In genomic region chr14:73942180-73942579, GRCh38 we compare ENCODE assay signal across 2 cellular contexts.
TF ChIP-seq lines count a peak whose summit lies in the region.

No MANE protein-coding gene starts in this region.

TF ChIP-seq in GM23338, 12 proteins besides CTCF, POLR2A, EP300 and RAD21 (continued from another document):
- TF ChIP-seq, protein P1, sequence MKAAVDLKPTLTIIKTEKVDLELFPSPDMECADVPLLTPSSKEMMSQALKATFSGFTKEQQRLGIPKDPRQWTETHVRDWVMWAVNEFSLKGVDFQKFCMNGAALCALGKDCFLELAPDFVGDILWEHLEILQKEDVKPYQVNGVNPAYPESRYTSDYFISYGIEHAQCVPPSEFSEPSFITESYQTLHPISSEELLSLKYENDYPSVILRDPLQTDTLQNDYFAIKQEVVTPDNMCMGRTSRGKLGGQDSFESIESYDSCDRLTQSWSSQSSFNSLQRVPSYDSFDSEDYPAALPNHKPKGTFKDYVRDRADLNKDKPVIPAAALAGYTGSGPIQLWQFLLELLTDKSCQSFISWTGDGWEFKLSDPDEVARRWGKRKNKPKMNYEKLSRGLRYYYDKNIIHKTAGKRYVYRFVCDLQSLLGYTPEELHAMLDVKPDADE (IDR thresholded peaks at IDR 0.05): no peak
- TF ChIP-seq EZH2phosphoT487 (IDR thresholded peaks at IDR 0.05; ENCODE audit: unreplicated experiment) (no peak), NANOG (IDR thresholded peaks at IDR 0.05; ENCODE audit: borderline replicate concordance) (no peak), ZNF331 (CRISPR knock-in tag; IDR thresholded peaks at IDR 0.05; ENCODE audit: low read depth) (no peak), CREB1 (CRISPR knock-in tag; IDR thresholded peaks at IDR 0.05; ENCODE audit: low read depth) (no peak), ZNF114 (CRISPR knock-in tag; IDR thresholded peaks at IDR 0.05) (no peak), POLR2AphosphoS5 (IDR thresholded peaks at IDR 0.05; ENCODE audit: low read depth) (no peak)
- TF ChIP-seq, protein P2, sequence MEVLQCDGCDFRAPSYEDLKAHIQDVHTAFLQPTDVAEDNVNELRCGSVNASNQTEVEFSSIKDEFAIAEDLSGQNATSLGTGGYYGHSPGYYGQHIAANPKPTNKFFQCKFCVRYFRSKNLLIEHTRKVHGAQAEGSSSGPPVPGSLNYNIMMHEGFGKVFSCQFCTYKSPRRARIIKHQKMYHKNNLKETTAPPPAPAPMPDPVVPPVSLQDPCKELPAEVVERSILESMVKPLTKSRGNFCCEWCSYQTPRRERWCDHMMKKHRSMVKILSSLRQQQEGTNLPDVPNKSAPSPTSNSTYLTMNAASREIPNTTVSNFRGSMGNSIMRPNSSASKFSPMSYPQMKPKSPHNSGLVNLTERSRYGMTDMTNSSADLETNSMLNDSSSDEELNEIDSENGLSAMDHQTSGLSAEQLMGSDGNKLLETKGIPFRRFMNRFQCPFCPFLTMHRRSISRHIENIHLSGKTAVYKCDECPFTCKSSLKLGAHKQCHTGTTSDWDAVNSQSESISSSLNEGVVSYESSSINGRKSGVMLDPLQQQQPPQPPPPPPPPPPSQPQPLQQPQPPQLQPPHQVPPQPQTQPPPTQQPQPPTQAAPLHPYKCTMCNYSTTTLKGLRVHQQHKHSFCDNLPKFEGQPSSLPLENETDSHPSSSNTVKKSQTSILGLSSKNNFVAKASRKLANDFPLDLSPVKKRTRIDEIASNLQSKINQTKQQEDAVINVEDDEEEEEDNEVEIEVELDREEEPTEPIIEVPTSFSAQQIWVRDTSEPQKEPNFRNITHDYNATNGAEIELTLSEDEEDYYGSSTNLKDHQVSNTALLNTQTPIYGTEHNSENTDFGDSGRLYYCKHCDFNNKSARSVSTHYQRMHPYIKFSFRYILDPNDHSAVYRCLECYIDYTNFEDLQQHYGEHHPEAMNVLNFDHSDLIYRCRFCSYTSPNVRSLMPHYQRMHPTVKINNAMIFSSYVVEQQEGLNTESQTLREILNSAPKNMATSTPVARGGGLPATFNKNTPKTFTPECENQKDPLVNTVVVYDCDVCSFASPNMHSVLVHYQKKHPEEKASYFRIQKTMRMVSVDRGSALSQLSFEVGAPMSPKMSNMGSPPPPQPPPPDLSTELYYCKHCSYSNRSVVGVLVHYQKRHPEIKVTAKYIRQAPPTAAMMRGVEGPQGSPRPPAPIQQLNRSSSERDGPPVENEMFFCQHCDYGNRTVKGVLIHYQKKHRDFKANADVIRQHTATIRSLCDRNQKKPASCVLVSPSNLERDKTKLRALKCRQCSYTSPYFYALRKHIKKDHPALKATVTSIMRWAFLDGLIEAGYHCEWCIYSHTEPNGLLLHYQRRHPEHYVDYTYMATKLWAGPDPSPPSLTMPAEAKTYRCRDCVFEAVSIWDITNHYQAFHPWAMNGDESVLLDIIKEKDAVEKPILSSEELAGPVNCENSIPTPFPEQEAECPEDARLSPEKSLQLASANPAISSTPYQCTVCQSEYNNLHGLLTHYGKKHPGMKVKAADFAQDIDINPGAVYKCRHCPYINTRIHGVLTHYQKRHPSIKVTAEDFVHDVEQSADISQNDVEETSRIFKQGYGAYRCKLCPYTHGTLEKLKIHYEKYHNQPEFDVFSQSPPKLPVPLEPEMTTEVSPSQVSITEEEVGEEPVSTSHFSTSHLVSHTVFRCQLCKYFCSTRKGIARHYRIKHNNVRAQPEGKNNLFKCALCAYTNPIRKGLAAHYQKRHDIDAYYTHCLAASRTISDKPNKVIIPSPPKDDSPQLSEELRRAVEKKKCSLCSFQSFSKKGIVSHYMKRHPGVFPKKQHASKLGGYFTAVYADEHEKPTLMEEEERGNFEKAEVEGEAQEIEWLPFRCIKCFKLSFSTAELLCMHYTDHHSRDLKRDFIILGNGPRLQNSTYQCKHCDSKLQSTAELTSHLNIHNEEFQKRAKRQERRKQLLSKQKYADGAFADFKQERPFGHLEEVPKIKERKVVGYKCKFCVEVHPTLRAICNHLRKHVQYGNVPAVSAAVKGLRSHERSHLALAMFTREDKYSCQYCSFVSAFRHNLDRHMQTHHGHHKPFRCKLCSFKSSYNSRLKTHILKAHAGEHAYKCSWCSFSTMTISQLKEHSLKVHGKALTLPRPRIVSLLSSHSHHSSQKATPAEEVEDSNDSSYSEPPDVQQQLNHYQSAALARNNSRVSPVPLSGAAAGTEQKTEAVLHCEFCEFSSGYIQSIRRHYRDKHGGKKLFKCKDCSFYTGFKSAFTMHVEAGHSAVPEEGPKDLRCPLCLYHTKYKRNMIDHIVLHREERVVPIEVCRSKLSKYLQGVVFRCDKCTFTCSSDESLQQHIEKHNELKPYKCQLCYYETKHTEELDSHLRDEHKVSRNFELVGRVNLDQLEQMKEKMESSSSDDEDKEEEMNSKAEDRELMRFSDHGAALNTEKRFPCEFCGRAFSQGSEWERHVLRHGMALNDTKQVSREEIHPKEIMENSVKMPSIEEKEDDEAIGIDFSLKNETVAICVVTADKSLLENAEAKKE (CRISPR knock-in tag; IDR thresholded peaks at IDR 0.05): no peak
- TF ChIP-seq, protein P3, sequence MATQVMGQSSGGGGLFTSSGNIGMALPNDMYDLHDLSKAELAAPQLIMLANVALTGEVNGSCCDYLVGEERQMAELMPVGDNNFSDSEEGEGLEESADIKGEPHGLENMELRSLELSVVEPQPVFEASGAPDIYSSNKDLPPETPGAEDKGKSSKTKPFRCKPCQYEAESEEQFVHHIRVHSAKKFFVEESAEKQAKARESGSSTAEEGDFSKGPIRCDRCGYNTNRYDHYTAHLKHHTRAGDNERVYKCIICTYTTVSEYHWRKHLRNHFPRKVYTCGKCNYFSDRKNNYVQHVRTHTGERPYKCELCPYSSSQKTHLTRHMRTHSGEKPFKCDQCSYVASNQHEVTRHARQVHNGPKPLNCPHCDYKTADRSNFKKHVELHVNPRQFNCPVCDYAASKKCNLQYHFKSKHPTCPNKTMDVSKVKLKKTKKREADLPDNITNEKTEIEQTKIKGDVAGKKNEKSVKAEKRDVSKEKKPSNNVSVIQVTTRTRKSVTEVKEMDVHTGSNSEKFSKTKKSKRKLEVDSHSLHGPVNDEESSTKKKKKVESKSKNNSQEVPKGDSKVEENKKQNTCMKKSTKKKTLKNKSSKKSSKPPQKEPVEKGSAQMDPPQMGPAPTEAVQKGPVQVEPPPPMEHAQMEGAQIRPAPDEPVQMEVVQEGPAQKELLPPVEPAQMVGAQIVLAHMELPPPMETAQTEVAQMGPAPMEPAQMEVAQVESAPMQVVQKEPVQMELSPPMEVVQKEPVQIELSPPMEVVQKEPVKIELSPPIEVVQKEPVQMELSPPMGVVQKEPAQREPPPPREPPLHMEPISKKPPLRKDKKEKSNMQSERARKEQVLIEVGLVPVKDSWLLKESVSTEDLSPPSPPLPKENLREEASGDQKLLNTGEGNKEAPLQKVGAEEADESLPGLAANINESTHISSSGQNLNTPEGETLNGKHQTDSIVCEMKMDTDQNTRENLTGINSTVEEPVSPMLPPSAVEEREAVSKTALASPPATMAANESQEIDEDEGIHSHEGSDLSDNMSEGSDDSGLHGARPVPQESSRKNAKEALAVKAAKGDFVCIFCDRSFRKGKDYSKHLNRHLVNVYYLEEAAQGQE (IDR thresholded peaks at IDR 0.05; ENCODE audit: unreplicated experiment): no peak

TF ChIP-seq in WTC11, 78 proteins besides CTCF, POLR2A, EP300 and RAD21:
- TF ChIP-seq USF1 (CRISPR knock-in tag; IDR thresholded peaks at IDR 0.05) (no peak), MXD4 (CRISPR knock-in tag; IDR thresholded peaks at IDR 0.05; ENCODE audit: borderline replicate concordance) (no peak), ZMAT4 (CRISPR knock-in tag; IDR thresholded peaks at IDR 0.05) (no peak), ATF1 (CRISPR knock-in tag; IDR thresholded peaks at IDR 0.05) (no peak), ZNF425 (CRISPR knock-in tag; conservative IDR thresholded peaks at IDR 0.05) (no peak), CREM (CRISPR knock-in tag; IDR thresholded peaks at IDR 0.05) (no peak), ZNF263 (CRISPR knock-in tag; IDR thresholded peaks at IDR 0.05; ENCODE audit: low read depth) (no peak), PRDM15 (CRISPR knock-in tag; IDR thresholded peaks at IDR 0.05) (no peak), GTF2I (CRISPR knock-in tag; conservative IDR thresholded peaks at IDR 0.05) (no peak), HMGA2 (CRISPR knock-in tag; IDR thresholded peaks at IDR 0.05) (no peak), TEAD4 (CRISPR knock-in tag; IDR thresholded peaks at IDR 0.05) (no peak), ZSCAN18 (CRISPR knock-in tag; IDR thresholded peaks at IDR 0.05) (no peak), SOX15 (CRISPR knock-in tag; IDR thresholded peaks at IDR 0.05) (no peak), ZNF416 (CRISPR knock-in tag; IDR thresholded peaks at IDR 0.05) (no peak), CREB1 (CRISPR knock-in tag; IDR thresholded peaks at IDR 0.05) (no peak), RELA (CRISPR knock-in tag; IDR thresholded peaks at IDR 0.05; ENCODE audit: borderline replicate concordance) (no peak)
- TF ChIP-seq, protein P4, sequence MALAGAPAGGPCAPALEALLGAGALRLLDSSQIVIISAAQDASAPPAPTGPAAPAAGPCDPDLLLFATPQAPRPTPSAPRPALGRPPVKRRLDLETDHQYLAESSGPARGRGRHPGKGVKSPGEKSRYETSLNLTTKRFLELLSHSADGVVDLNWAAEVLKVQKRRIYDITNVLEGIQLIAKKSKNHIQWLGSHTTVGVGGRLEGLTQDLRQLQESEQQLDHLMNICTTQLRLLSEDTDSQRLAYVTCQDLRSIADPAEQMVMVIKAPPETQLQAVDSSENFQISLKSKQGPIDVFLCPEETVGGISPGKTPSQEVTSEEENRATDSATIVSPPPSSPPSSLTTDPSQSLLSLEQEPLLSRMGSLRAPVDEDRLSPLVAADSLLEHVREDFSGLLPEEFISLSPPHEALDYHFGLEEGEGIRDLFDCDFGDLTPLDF (CRISPR knock-in tag; IDR thresholded peaks at IDR 0.05): no peak
- TF ChIP-seq, protein P5, sequence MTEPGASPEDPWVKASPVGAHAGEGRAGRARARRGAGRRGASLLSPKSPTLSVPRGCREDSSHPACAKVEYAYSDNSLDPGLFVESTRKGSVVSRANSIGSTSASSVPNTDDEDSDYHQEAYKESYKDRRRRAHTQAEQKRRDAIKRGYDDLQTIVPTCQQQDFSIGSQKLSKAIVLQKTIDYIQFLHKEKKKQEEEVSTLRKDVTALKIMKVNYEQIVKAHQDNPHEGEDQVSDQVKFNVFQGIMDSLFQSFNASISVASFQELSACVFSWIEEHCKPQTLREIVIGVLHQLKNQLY (CRISPR knock-in tag; IDR thresholded peaks at IDR 0.05): no peak
TF ChIP-seq in WTC11: peak in this region for 0.
